Comparison of ENCODE assay signal across 20 cellular contexts in the genomic region with DNA sequence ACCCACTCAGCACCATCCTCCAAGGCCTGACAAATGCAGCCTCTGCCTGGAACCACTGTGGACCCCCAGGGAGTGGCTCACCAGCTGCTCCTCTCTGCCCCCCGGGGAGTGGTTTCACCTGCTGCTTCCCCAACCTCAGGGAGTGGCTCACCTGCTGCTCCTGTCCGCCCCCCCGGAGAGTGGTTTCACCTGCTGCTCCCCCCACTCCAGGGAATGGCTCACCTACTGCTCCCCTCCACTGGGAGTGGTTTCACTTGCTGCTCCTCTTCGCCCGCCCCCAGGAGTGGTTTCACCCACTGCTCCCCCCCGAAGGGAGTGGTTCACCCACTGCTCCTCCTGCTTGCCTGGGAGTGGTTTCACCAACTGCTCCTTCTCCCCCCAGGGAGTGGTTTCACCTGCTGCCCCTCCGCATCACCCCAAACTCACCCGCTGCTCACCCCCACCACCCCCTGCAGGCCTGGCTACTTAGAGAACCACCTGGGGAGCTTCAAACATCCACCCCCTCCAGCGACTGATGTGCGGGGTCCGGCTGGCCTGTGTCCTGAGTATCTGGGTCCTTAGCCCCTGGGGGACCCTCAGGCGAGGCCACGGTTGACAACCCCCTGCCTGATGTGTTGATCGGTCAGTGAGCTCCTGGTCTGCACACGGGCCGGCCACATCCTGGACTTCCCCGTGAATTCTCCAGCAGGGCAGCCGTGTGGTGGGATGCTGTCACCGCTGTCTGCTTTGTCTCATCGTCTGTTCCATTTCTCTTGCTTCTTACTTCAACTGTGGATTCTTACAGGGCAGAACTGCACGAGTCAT. TPM values are rescaled to one million over a fixed set of nuclear protein-coding genes. Genes with fewer than 3 reads are reported as not detected.
DNase-seq lines count a peak whose midpoint lies in the region; ATAC-seq and TF ChIP-seq lines count a peak whose summit lies in the region.
"Had no signal": no experiment of that assay in that cellular context is flagged by ENCODE, and none has a peak within 500 bp of the region (broad histone marks: within the 10 kb centered on the region; RNA-seq: fewer than 3 reads in every experiment).

No MANE protein-coding gene starts in this region.

- H3K4me3 ChIP-seq in NB4 (ENCODE audit: low read depth, low read length) (no peak overlapping the region), mucosa of descending colon (no peak overlapping the region), uterus (no peak overlapping the region), ascending aorta (no peak overlapping the region)
- H3K4me3 ChIP-seq: esophagus muscularis mucosa, MG63, upper lobe of left lung had no signal

- intact Hi-C loops in mucosa of descending colon (cut with DNase I, micrococcal nuclease) = no loop called here
- intact Hi-C loops in uterus (cut with DNase I; ENCODE audit: low total_unique reads) = no loop called here
- intact Hi-C loops in ascending aorta (cut with DNase I) = no loop called here

- peak; percentile 39 for DNase-seq in NB4 (ENCODE audit: low read depth)
- DNase-seq in NCI-H187 treated with DMSO at 0.1 percent for 48 hours (lab: John Stamatoyannopoulos, UW) = peak; percentile 86
- peak; percentile 87 for DNase-seq in NCI-H774 (lab: John Stamatoyannopoulos, UW)
- peak in 2 of 3 donors; percentile 48 to 55 for DNase-seq in mucosa of descending colon
- no peak for DNase-seq in GM03348 (ENCODE audit: low spot score)
- no peak for DNase-seq in uterus
- DNase-seq in ascending aorta (ENCODE audit: low spot score in 2 of 2) = no peak
- DNase-seq: activated CD4-positive, alpha-beta T cell treated with anti-CD3 and anti-CD28 coated beads, Interleukin-2, amount 10 ng/mL, durations not matched to agents 7 days and 5 days; activated gamma-delta T cell treated with Interleukin-2 at 50 U/mL for 16 hours; amygdala; central memory CD4-positive, alpha-beta T cell; effector CD4-positive, alpha-beta T cell; left cardiac atrium; MG63; stimulated activated CD4-positive, alpha-beta T cell treated with anti-CD3 and anti-CD28 coated beads, Interleukin-2, amount 100 ng/mL, for 48 hours; stimulated activated naive CD8-positive, alpha-beta T cell treated with anti-CD3 and anti-CD28 coated beads, Interleukin-15, amount 100 ng/mL, for 72 hours; SW 1271; upper lobe of left lung had no signal

- TF ChIP-seq POLR2A in NB4 (IDR thresholded peaks at IDR 0.05; ENCODE audit: extremely low read depth, insufficient read length) = no peak
- no peak for TF ChIP-seq POLR2A in uterus (IDR thresholded peaks at IDR 0.05)

- no peaks in the 10 kb centered on the region for H3K36me3 ChIP-seq in mucosa of descending colon (ENCODE audit: low read depth)
- H3K36me3 ChIP-seq in uterus = no peaks in the 10 kb centered on the region
- H3K36me3 ChIP-seq in ascending aorta = no peaks in the 10 kb centered on the region
- H3K36me3 ChIP-seq: esophagus muscularis mucosa, MG63, upper lobe of left lung had no signal

- no peaks in the 10 kb centered on the region for H3K27me3 ChIP-seq in uterus
- H3K27me3 ChIP-seq in ascending aorta = peaks cover 4% of the 10 kb centered on the region
- H3K27me3 ChIP-seq: MG63, upper lobe of left lung had no signal

- H3K27ac ChIP-seq in uterus (no peak overlapping the region), ascending aorta (no peak overlapping the region)
- H3K27ac ChIP-seq: esophagus muscularis mucosa, upper lobe of left lung had no signal

- H3K4me1 ChIP-seq in mucosa of descending colon (ENCODE audit: low read depth) (peaks cover 5% of the 10 kb centered on the region), uterus (no peaks in the 10 kb centered on the region), ascending aorta (no peaks in the 10 kb centered on the region)
- H3K4me1 ChIP-seq: esophagus muscularis mucosa had no signal

- ATAC-seq in mucosa of descending colon = peak; percentile 43
- no peak for ATAC-seq in GM21447 (IDR thresholded peaks at IDR 0.05; ENCODE audit: unreplicated experiment)
- ATAC-seq: left cardiac atrium; stimulated activated naive CD8-positive, alpha-beta T cell treated with anti-CD3 and anti-CD28 coated beads, Interleukin-15, amount 100 ng/mL, for 72 hours had no signal

- H3K9me3 ChIP-seq in mucosa of descending colon = no peaks in the 10 kb centered on the region
- no peaks in the 10 kb centered on the region for H3K9me3 ChIP-seq in uterus
- no peaks in the 10 kb centered on the region for H3K9me3 ChIP-seq in ascending aorta
- H3K9me3 ChIP-seq: esophagus muscularis mucosa, MG63, upper lobe of left lung had no signal

- no peak for TF ChIP-seq CTCF in NB4 (IDR thresholded peaks at IDR 0.05; ENCODE audit: low read depth, low read length)
- no peak for TF ChIP-seq CTCF in mucosa of descending colon (IDR thresholded peaks at IDR 0.05)
- TF ChIP-seq CTCF in uterus (IDR thresholded peaks at IDR 0.05) = no peak
- TF ChIP-seq CTCF in ascending aorta (IDR thresholded peaks at IDR 0.05) = no peak

RNA-seq across cellular contexts. Expression of a gene that starts 14.6 kb away (rescaled TPM):
- total RNA-seq in mucosa of descending colon (1 to 10 TPM; 2.9 to 6.6 (median 6.3) TPM), uterus (100 to 1,000 TPM in 1 of 4 donors, 10 to 100 TPM in 2, 1 to 10 TPM in 1; 1.8 to 143 (median 33.2) TPM), ascending aorta (4.7 TPM)

Comparison
In these comparisons a context has a peak if more than half of its experiments do, and no peak if none do; other contexts are left out.
1. DNase-seq: peak in NB4 (single experiment), NCI-H187 treated with DMSO at 0.1 percent for 48 hours (single experiment), NCI-H774 (single experiment) and mucosa of descending colon (2 of 3); none in GM03348 (single experiment), uterus (0 of 2) and ascending aorta (0 of 2).